8 cellular contexts compared by ENCODE assay signal in genomic region chr5:98769006-98769255, GRCh38. TPM values are rescaled to one million over a fixed set of nuclear protein-coding genes. Genes with fewer than 3 reads are reported as not detected.
A peak's percentile ranks its signal among the peaks of the same experiment; 100 is the strongest.
DNase-seq lines count a peak whose midpoint lies in the region; ATAC-seq and TF ChIP-seq lines count a peak whose summit lies in the region.

No MANE protein-coding gene starts in this region.

- DNase-seq in Daoy (ENCODE audit: low read depth) (peak; percentile 17), caudate nucleus (lab: John Stamatoyannopoulos, UW) (peak in 22 of 61 donors; percentile 10 to 76 (median 44)), left lung (peak in 1 of 2 donors; percentile 79), HPDE6-E6E7 (ENCODE audit: extremely low spot score) (no peak), EL (no peak)
- DNase-seq in stimulated activated CD4-positive, alpha-beta T cell treated with anti-CD3 and anti-CD28 coated beads, Interleukin-4, amount 100 ng/mL, for 4 hours, result peak; percentile 26 to 53

- intact Hi-C loops in left lung (cut with DNase I), result no loop called here

- no peaks in the 10 kb centered on the region for H3K36me3 ChIP-seq in left lung

- TF ChIP-seq CTCF in left lung (IDR thresholded peaks at IDR 0.05), result peak; percentile 56 to 61

- H3K4me3 ChIP-seq in left lung, result peak overlapping the region; percentile 54 to 57

- ATAC-seq in SK-N-SH treated with all-trans-retinoic acid at 6 μM for 48 hours, result peak; percentile 3
- ATAC-seq in left lung, result no peak
- ATAC-seq in HG02870 (IDR thresholded peaks at IDR 0.05; ENCODE audit: unreplicated experiment), result no peak

- H3K9me3 ChIP-seq in left lung, result no peaks in the 10 kb centered on the region

- peaks cover 12 to 53% of the 10 kb centered on the region in 2 donors for H3K4me1 ChIP-seq in left lung

- H3K27me3 ChIP-seq in left lung, result peaks cover 0 to 97% of the 10 kb centered on the region in 2 donors

- H3K27ac ChIP-seq in caudate nucleus (ENCODE audit: low read depth, low read length) (peak overlapping the region; percentile 73), left lung (no peak overlapping the region)

TF ChIP-seq in SK-N-SH treated with all-trans-retinoic acid at 6 μM for 48 hours, 23 proteins besides CTCF, POLR2A, EP300 and RAD21:
- TF ChIP-seq OSR1 (CRISPR knock-in tag; IDR thresholded peaks at IDR 0.05), result no peak
- TF ChIP-seq TCF4 (CRISPR knock-in tag; IDR thresholded peaks at IDR 0.05; ENCODE audit: borderline replicate concordance), result no peak
- TF ChIP-seq PPARA (CRISPR knock-in tag; IDR thresholded peaks at IDR 0.05; ENCODE audit: borderline replicate concordance), result no peak
- TF ChIP-seq RARB (CRISPR knock-in tag; IDR thresholded peaks at IDR 0.05), result no peak
- TF ChIP-seq, protein P1, sequence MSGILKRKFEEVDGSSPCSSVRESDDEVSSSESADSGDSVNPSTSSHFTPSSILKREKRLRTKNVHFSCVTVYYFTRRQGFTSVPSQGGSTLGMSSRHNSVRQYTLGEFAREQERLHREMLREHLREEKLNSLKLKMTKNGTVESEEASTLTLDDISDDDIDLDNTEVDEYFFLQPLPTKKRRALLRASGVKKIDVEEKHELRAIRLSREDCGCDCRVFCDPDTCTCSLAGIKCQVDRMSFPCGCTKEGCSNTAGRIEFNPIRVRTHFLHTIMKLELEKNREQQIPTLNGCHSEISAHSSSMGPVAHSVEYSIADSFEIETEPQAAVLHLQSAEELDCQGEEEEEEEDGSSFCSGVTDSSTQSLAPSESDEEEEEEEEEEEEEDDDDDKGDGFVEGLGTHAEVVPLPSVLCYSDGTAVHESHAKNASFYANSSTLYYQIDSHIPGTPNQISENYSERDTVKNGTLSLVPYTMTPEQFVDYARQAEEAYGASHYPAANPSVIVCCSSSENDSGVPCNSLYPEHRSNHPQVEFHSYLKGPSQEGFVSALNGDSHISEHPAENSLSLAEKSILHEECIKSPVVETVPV (CRISPR knock-in tag; IDR thresholded peaks at IDR 0.05), result no peak
- TF ChIP-seq ZC3H10 (CRISPR knock-in tag; IDR thresholded peaks at IDR 0.05), result no peak
- TF ChIP-seq ISL1 (CRISPR knock-in tag; IDR thresholded peaks at IDR 0.05), result no peak
- TF ChIP-seq BACH2 (CRISPR knock-in tag; IDR thresholded peaks at IDR 0.05; ENCODE audit: borderline replicate concordance), result no peak
- TF ChIP-seq, protein P2, sequence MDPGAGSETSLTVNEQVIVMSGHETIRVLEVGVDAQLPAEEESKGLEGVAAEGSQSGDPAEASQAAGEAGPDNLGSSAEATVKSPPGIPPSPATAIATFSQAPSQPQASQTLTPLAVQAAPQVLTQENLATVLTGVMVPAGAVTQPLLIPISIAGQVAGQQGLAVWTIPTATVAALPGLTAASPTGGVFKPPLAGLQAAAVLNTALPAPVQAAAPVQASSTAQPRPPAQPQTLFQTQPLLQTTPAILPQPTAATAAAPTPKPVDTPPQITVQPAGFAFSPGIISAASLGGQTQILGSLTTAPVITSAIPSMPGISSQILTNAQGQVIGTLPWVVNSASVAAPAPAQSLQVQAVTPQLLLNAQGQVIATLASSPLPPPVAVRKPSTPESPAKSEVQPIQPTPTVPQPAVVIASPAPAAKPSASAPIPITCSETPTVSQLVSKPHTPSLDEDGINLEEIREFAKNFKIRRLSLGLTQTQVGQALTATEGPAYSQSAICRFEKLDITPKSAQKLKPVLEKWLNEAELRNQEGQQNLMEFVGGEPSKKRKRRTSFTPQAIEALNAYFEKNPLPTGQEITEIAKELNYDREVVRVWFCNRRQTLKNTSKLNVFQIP (CRISPR knock-in tag; IDR thresholded peaks at IDR 0.05; ENCODE audit: borderline replicate concordance, low read depth), result no peak
- no peak for TF ChIP-seq SNAI2 (CRISPR knock-in tag; IDR thresholded peaks at IDR 0.05)
- TF ChIP-seq ZNF8 (CRISPR knock-in tag; IDR thresholded peaks at IDR 0.05), result no peak
- no peak for TF ChIP-seq ZFP3 (CRISPR knock-in tag; IDR thresholded peaks at IDR 0.05)
- no peak for TF ChIP-seq GLIS3 (CRISPR knock-in tag; IDR thresholded peaks at IDR 0.05)
- no peak for TF ChIP-seq CSDC2 (CRISPR knock-in tag; IDR thresholded peaks at IDR 0.05)

RNA-seq across cellular contexts. Expression of gene RGMB, which starts 4.5 kb away (rescaled TPM):
- total RNA-seq in Daoy (2014; rRNA removed; shearing (Covaris generic)), result 12.5 and 17.9 TPM in 2 replicates
- 10 to 100 TPM; 12.2 to 21.3 TPM for total RNA-seq in left lung

Comparison
In these comparisons a context has a peak if more than half of its experiments do, and no peak if none do; other contexts are left out.
1. DNase-seq: peak in Daoy (single experiment) and stimulated activated CD4-positive, alpha-beta T cell treated with anti-CD3 and anti-CD28 coated beads, Interleukin-4, amount 100 ng/mL, for 4 hours (2 of 2); none in HPDE6-E6E7 (single experiment) and EL (single experiment).